ENCODE assay signal across 8 cellular contexts in genomic region chr7:30284298-30285066, GRCh38. TPM values are rescaled to one million over a fixed set of nuclear protein-coding genes. Genes with fewer than 3 reads are reported as not detected.
DNase-seq lines count a peak whose midpoint lies in the region; ATAC-seq and TF ChIP-seq lines count a peak whose summit lies in the region.

ZNRF2 (plus strand) TSS chr7:30284597; CDS start chr7:30285358, 761 bp downstream.

- H3K27ac ChIP-seq in PC-3 (ENCODE audit: low read length) (peak within 1 kb of the TSS; percentile 64), esophagus (ENCODE audit: low read depth in 2 of 2, low read length in 1 of 2) (peak within 1 kb of the TSS; percentile 100), muscle layer of colon (ENCODE audit: low read depth, low read length) (peak within 1 kb of the TSS; percentile 71)

- no peaks in the 10 kb centered on the region for H3K9me3 Mint-ChIP-seq in activated T-cell treated with anti-CD3 and anti-CD28 coated beads, Interleukin-2, amount 50 U/mL, for 24 hours

- H3K4me3 Mint-ChIP-seq in activated T-cell treated with anti-CD3 and anti-CD28 coated beads, Interleukin-2, amount 50 U/mL, for 24 hours = peak within 1 kb of the TSS; percentile 80

- intact Hi-C loops in PC-3 (cut with micrococcal nuclease) = loop anchor here (1.0 to 5.0 kb wide), 4 partner anchors 64 to 218 kb away; partner anchors contain the start of gene GGCT

- H3K36me3 Mint-ChIP-seq in activated T-cell treated with anti-CD3 and anti-CD28 coated beads, Interleukin-2, amount 50 U/mL, for 24 hours (ENCODE audit: low read depth) = peaks cover 8% of the 10 kb centered on the region

- peaks cover 39% of the 10 kb centered on the region for H3K79me2 ChIP-seq in PC-3 (ENCODE audit: low read length)

- H3K9ac ChIP-seq in PC-3 (ENCODE audit: low read length) (peak within 1 kb of the TSS; percentile 84), muscle layer of colon (ENCODE audit: low read length) (no peak within 1 kb of the TSS)

- H2AFZ ChIP-seq in PC-3 (ENCODE audit: low read length) = peak within 1 kb of the TSS; percentile 85

- H3K36me3 ChIP-seq in PC-3 (ENCODE audit: low read depth, low read length) (no peaks in the 10 kb centered on the region), esophagus (ENCODE audit: control insufficient read depth in 2 of 2, insufficient read depth in 2 of 2, low read length in 1 of 2) (no peaks in the 10 kb centered on the region), muscle layer of colon (ENCODE audit: insufficient read depth, low read length) (no peaks in the 10 kb centered on the region)

- peak; percentile 85 for ATAC-seq in GM21619 (IDR thresholded peaks at IDR 0.05; ENCODE audit: unreplicated experiment)
- ATAC-seq in PC-3 = peak; percentile 89

- H3K27ac Mint-ChIP-seq in activated T-cell treated with anti-CD3 and anti-CD28 coated beads, Interleukin-2, amount 50 U/mL, for 24 hours = peak within 1 kb of the TSS; percentile 94

- H3F3A ChIP-seq in PC-3 (ENCODE audit: low read length, unreplicated experiment) = no peaks in the 10 kb centered on the region

- H3K27me3 Mint-ChIP-seq in activated T-cell treated with anti-CD3 and anti-CD28 coated beads, Interleukin-2, amount 50 U/mL, for 24 hours = no peaks in the 10 kb centered on the region

- H3K4me1 ChIP-seq in PC-3 (ENCODE audit: insufficient read depth, low read length) (peaks cover 8% of the 10 kb centered on the region), esophagus (ENCODE audit: control insufficient read depth in 2 of 2, insufficient read depth in 2 of 2, low read length in 1 of 2) (peaks cover 0 to 2% of the 10 kb centered on the region in 2 donors), muscle layer of colon (ENCODE audit: insufficient read depth, low read length) (peaks cover 12% of the 10 kb centered on the region)

- peak; percentile 46; the same call in 1 of the 2 replicates for TF ChIP-seq CTCF in PC-3 (conservative IDR thresholded peaks at IDR 0.05; ENCODE audit: low read depth, low read length)

- 0% methylated on average over 49 to 96 of the region's 96 CpGs for WGBS in esophagus, 2 donors

- H3K9me3 ChIP-seq in PC-3 (ENCODE audit: low read length) (no peaks in the 10 kb centered on the region), esophagus (ENCODE audit: control insufficient read depth in 2 of 2, insufficient read depth in 1 of 2, low read depth in 1 of 2, low read length in 1 of 2) (no peaks in the 10 kb centered on the region), muscle layer of colon (ENCODE audit: low read length) (no peaks in the 10 kb centered on the region)

- peaks cover 51% of the 10 kb centered on the region for H3K4me1 Mint-ChIP-seq in activated T-cell treated with anti-CD3 and anti-CD28 coated beads, Interleukin-2, amount 50 U/mL, for 24 hours (ENCODE audit: low read depth)

- peak within 1 kb of the TSS; percentile 81 for H3K4me2 ChIP-seq in PC-3 (ENCODE audit: low read length)

- peak within 1 kb of the TSS; percentile 77 for H3K4me3 ChIP-seq in Jurkat, Clone E6-1 (ENCODE audit: low read length)
- H3K4me3 ChIP-seq in PC-3 (ENCODE audit: low read length) = peak within 1 kb of the TSS; percentile 83
- peak within 1 kb of the TSS; percentile 88 to 98 for H3K4me3 ChIP-seq in esophagus (ENCODE audit: low read depth in 1 of 2, low read length in 2 of 2)
- H3K4me3 ChIP-seq in muscle layer of colon (ENCODE audit: low read depth in 1 of 2, low read length in 2 of 2) = peak within 1 kb of the TSS; percentile 64 to 84

- no peaks in the 10 kb centered on the region; the same call in 1 of the 2 replicates for H4K20me1 ChIP-seq in PC-3 (ENCODE audit: low read length)

- BruUV-seq in PC-3 (replicated peaks; lab: Mats Ljungman, UMichigan) = no TSS peak

- H3K27me3 ChIP-seq in PC-3 (ENCODE audit: low read length) (no peaks in the 10 kb centered on the region), esophagus (ENCODE audit: control insufficient read depth in 1 of 2, insufficient read depth in 2 of 2, low read length in 2 of 2) (no peaks in the 10 kb centered on the region), muscle layer of colon (ENCODE audit: control insufficient read depth in 1 of 2, insufficient read depth in 2 of 2, low read length in 2 of 2) (no peaks in the 10 kb centered on the region)

- POLR2A ChIA-PET in PC-3 (lab: Charles Lee; ENCODE audit: unreplicated experiment) = interaction anchor here (0.6 to 1.1 kb wide), 5 partner anchors 20 to 194 kb away, joined by 3 to 17 read pairs (median 5); partner anchors contain the start of gene NOD1

- no peaks in the 10 kb centered on the region for H3K9me2 ChIP-seq in PC-3 (replicated peaks; ENCODE audit: low read length)

- CTCF ChIA-PET in PC-3 (lab: Charles Lee) = interaction anchor here (0.6 kb wide), 1 partner anchor 216 kb away, joined by 4 read pairs; no protein-coding TSS in a partner anchor

- DNase-seq in DMS53 (lab: John Stamatoyannopoulos, UW) (peak; percentile 100), PC-3 (peak; percentile 99)
- DNase-seq in Jurkat, Clone E6-1 (ENCODE audit: low read depth, low spot score) = peak; percentile 99
- peak; percentile 98 for DNase-seq in activated T-cell treated with anti-CD3 and anti-CD28 coated beads, Interleukin-2, amount 50 U/mL, for 24 hours
- DNase-seq in stimulated activated CD8-positive, alpha-beta memory T cell treated with anti-CD3 and anti-CD28 coated beads, Interleukin-7, amount 100 ng/mL, for 24 hours (ENCODE audit: low read depth) = peak; percentile 98

RNA-seq across cellular contexts. Expression of gene ZNRF2, which starts in this region (rescaled TPM):
- 12.5 TPM for polyA plus RNA-seq in Jurkat, Clone E6-1 (2012; ENCODE audit: insufficient read depth, insufficient read length)
- total RNA-seq in PC-3 (2014; rRNA removed) = 13.1 and 15.8 TPM in 2 replicates
- polyA plus RNA-seq in esophagus = 1 to 10 TPM; 7.9 to 9.0 TPM

Comparison
In these comparisons a context has a peak if more than half of its experiments do, and no peak if none do; other contexts are left out.
1. Peak in every context shown above with its lines: DNase-seq, ATAC-seq, H3K4me3 ChIP-seq and H3K27ac ChIP-seq.